In the genomic region with DNA sequence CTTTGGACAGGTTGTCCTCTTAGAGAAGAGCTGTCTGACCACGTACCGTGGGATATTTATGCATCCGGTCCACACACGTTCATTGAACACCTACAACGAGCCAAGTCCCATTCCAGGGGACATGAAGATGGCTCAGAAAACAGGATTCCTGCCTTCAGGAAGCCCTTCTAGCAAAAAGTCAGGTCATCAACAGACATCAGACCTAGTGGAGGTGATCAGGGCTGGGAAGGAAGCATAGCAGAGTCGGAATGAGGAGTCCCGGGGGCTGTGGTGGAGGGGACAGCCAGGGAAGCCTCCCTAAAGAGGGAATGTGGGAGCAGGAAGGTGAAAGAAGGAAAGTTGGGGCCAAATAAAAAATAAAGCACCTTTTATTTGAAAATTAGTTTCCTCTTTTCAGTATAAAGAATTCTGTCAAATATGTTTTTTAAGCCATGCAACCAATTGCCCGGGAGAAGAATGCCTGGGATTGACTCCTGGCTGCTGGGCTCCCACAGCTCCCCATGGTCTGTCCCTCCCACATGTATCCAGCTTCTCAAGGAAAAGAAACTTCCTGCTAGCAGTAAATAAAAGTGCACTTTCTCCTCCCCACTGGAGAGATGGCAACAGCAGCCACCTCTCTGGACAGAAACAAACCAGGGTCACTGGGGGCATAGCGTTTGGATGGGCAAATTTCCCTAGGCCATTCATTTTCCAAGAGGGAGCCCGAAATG, we compare ENCODE assay signal across 11 cellular contexts.
DNase-seq lines count a peak whose midpoint lies in the region; ATAC-seq and TF ChIP-seq lines count a peak whose summit lies in the region.
"Had no signal": no experiment of that assay in that cellular context is flagged by ENCODE, and none has a peak within 500 bp of the region (broad histone marks: within the 10 kb centered on the region; RNA-seq: fewer than 3 reads in every experiment).

No MANE protein-coding gene starts in this region.

- H3K27me3 Mint-ChIP-seq in CD4-positive, CD25-positive, alpha-beta regulatory T cell = no peaks in the 10 kb centered on the region
- peaks cover 10% of the 10 kb centered on the region for H3K27me3 Mint-ChIP-seq in endothelial cell (ENCODE audit: unreplicated experiment)
- H3K27me3 Mint-ChIP-seq: B cell had no signal

- H3K9me3 ChIP-seq in CD4-positive, CD25-positive, alpha-beta regulatory T cell (ENCODE audit: control insufficient read depth in 2 of 2, low read length in 2 of 2) = no peaks in the 10 kb centered on the region
- H3K9me3 ChIP-seq in WERI-Rb-1 (ENCODE audit: severe bottlenecking) = no peaks in the 10 kb centered on the region
- no peaks in the 10 kb centered on the region for H3K9me3 ChIP-seq in smooth muscle cell (replicated peaks; ENCODE audit: low read depth)

- no peak overlapping the region for H2AFZ ChIP-seq in smooth muscle cell (ENCODE audit: low read depth)

- H3K4me1 Mint-ChIP-seq in CD4-positive, CD25-positive, alpha-beta regulatory T cell = peaks cover 12 to 44% (median 28%) of the 10 kb centered on the region in 4 donors
- H3K4me1 Mint-ChIP-seq in endothelial cell (ENCODE audit: unreplicated experiment) = peaks cover 14% of the 10 kb centered on the region

- H3K79me2 ChIP-seq in smooth muscle cell (ENCODE audit: low read depth) = peaks cover 21% of the 10 kb centered on the region

- H3K27me3 ChIP-seq in CD4-positive, CD25-positive, alpha-beta regulatory T cell (ENCODE audit: control insufficient read depth, insufficient read depth, low read length) = no peaks in the 10 kb centered on the region
- H3K27me3 ChIP-seq in WERI-Rb-1 (ENCODE audit: insufficient read depth, low read depth, severe bottlenecking) (no peaks in the 10 kb centered on the region), smooth muscle cell (ENCODE audit: low read depth) (no peaks in the 10 kb centered on the region)

- no peak for ATAC-seq in CD4-positive, CD25-positive, alpha-beta regulatory T cell (ENCODE audit: low read depth in 2 of 2)
- ATAC-seq in HG02884 (IDR thresholded peaks at IDR 0.05; ENCODE audit: unreplicated experiment) = no peak

- peak overlapping the region in 2 of 3 donors; percentile 72 for H3K27ac Mint-ChIP-seq in CD4-positive, CD25-positive, alpha-beta regulatory T cell
- H3K27ac Mint-ChIP-seq in endothelial cell (ENCODE audit: unreplicated experiment) = no peak overlapping the region

- WGBS in smooth muscle cell (ENCODE audit: low lambda C conversion rate) = 85% methylated on average over 10 of the region's 10 CpGs

- H3K4me1 ChIP-seq in CD4-positive, CD25-positive, alpha-beta regulatory T cell (ENCODE audit: control insufficient read depth, insufficient read depth, low read length, poor library complexity, severe bottlenecking) = peaks cover 22% of the 10 kb centered on the region
- H3K4me1 ChIP-seq in smooth muscle cell (ENCODE audit: low read depth) = peaks cover 11% of the 10 kb centered on the region

- no peak for DNase-seq in CD4-positive, CD25-positive, alpha-beta regulatory T cell
- DNase-seq in WERI-Rb-1 (peak; percentile 2), endothelial cell (ENCODE audit: low spot score) (no peak), smooth muscle cell (lab: John Stamatoyannopoulos, UW; ENCODE audit: unreplicated experiment) (no peak), NCI-H345 treated with DMSO at 0.1 percent for 48 hours (lab: John Stamatoyannopoulos, UW; ENCODE audit: unreplicated experiment) (no peak), NCI-H2227 (lab: John Stamatoyannopoulos, UW; ENCODE audit: unreplicated experiment) (no peak), RPMI8226 (no peak)

- peak overlapping the region; percentile 41 for H3K4me2 ChIP-seq in smooth muscle cell

- H3K9ac ChIP-seq in smooth muscle cell (ENCODE audit: low read depth) = peak overlapping the region; percentile 32

- no peak overlapping the region for H3K4me3 Mint-ChIP-seq in CD4-positive, CD25-positive, alpha-beta regulatory T cell
- H3K4me3 Mint-ChIP-seq in endothelial cell (ENCODE audit: unreplicated experiment) = peak overlapping the region; percentile 69
- H3K4me3 Mint-ChIP-seq: B cell had no signal

- H4K20me1 ChIP-seq in smooth muscle cell (ENCODE audit: low read depth) = no peaks in the 10 kb centered on the region

- H3K9me3 Mint-ChIP-seq in CD4-positive, CD25-positive, alpha-beta regulatory T cell = no peaks in the 10 kb centered on the region
- no peaks in the 10 kb centered on the region for H3K9me3 Mint-ChIP-seq in endothelial cell (ENCODE audit: unreplicated experiment)
- H3K9me3 Mint-ChIP-seq: naive thymus-derived CD4-positive, alpha-beta T cell had no signal

- peaks cover 16% of the 10 kb centered on the region for H3F3A ChIP-seq in smooth muscle cell (ENCODE audit: low read depth)

- H3K36me3 ChIP-seq in CD4-positive, CD25-positive, alpha-beta regulatory T cell (ENCODE audit: control insufficient read depth, insufficient read depth, low read length) = no peaks in the 10 kb centered on the region
- peaks cover 23% of the 10 kb centered on the region for H3K36me3 ChIP-seq in WERI-Rb-1
- no peaks in the 10 kb centered on the region for H3K36me3 ChIP-seq in smooth muscle cell (ENCODE audit: low read depth)

- no peak overlapping the region for H3K27ac ChIP-seq in CD4-positive, CD25-positive, alpha-beta regulatory T cell (ENCODE audit: insufficient read depth, low read length, poor library complexity, severe bottlenecking)
- H3K27ac ChIP-seq in WERI-Rb-1 (no peak overlapping the region), smooth muscle cell (ENCODE audit: low read depth) (peak overlapping the region; percentile 90)

- TF ChIP-seq CTCF in WERI-Rb-1 (IDR thresholded peaks at IDR 0.05; ENCODE audit: low read depth, low read length) = no peak
- no peak for TF ChIP-seq CTCF in endothelial cell (IDR thresholded peaks at IDR 0.05; ENCODE audit: unreplicated experiment)
- TF ChIP-seq CTCF in smooth muscle cell (IDR thresholded peaks at IDR 0.05; ENCODE audit: borderline replicate concordance, insufficient read depth, poor library complexity, severe bottlenecking) = no peak

- H3K4me3 ChIP-seq in CD4-positive, CD25-positive, alpha-beta regulatory T cell (ENCODE audit: low read depth, low read length) = no peak overlapping the region
- H3K4me3 ChIP-seq in WERI-Rb-1 (ENCODE audit: low read depth, low read length) (no peak overlapping the region), smooth muscle cell (no peak overlapping the region)
- H3K4me3 ChIP-seq: skin epidermis had no signal

- H3K36me3 Mint-ChIP-seq in CD4-positive, CD25-positive, alpha-beta regulatory T cell = peaks cover 4% of the 10 kb centered on the region
- H3K36me3 Mint-ChIP-seq in endothelial cell (ENCODE audit: low read depth, unreplicated experiment) = peaks cover 13% of the 10 kb centered on the region
